Comparison of ENCODE assay signal across 12 cellular contexts in genomic region chr2:240455719-240456606, GRCh38. TPM values are rescaled to one million over a fixed set of nuclear protein-coding genes. Genes with fewer than 3 reads are reported as not detected.
DNase-seq lines count a peak whose midpoint lies in the region; ATAC-seq and TF ChIP-seq lines count a peak whose summit lies in the region.
"Had no signal": no experiment of that assay in that cellular context is flagged by ENCODE, and none has a peak within 500 bp of the region (broad histone marks: within the 10 kb centered on the region; RNA-seq: fewer than 3 reads in every experiment).

No MANE protein-coding gene starts in this region.

- TF ChIP-seq CTCF in upper lobe of right lung (IDR thresholded peaks at IDR 0.05) (no peak), ascending aorta (IDR thresholded peaks at IDR 0.05) (no peak)

- WGBS in esophagus, 2 donors = 23 to 26% methylated on average over 47 to 59 of the region's 59 CpGs
- no CpG with 5 or more reads among the region's 59 CpGs for WGBS in mesendoderm (ENCODE audit: extremely low coverage, insufficient coverage, low lambda C conversion rate)

- H4K8ac ChIP-seq in mesendoderm (ENCODE audit: low read depth, low read length) = no peak overlapping the region

- H3K56ac ChIP-seq in mesendoderm (ENCODE audit: low read length) = peak overlapping the region; percentile 56

- H3K79me2 ChIP-seq in mesendoderm (ENCODE audit: control insufficient read depth, insufficient read depth, low read length) = no peaks in the 10 kb centered on the region

- H3K27ac ChIP-seq in esophagus (ENCODE audit: low read depth in 2 of 2, low read length in 1 of 2) = peak overlapping the region; percentile 72 to 89
- H3K27ac ChIP-seq in mesendoderm (ENCODE audit: low read depth, low read length) = no peak overlapping the region
- no peak overlapping the region for H3K27ac ChIP-seq in upper lobe of right lung
- H3K27ac ChIP-seq in ascending aorta = peak overlapping the region in 1 of 2 donors; percentile 7
- H3K27ac ChIP-seq: brain microvascular endothelial cell had no signal

- H3K36me3 ChIP-seq in esophagus (ENCODE audit: control insufficient read depth in 2 of 2, insufficient read depth in 2 of 2, low read length in 1 of 2) (peaks cover 0 to 9% of the 10 kb centered on the region in 2 donors), mesendoderm (ENCODE audit: control insufficient read depth, insufficient read depth, low read length) (no peaks in the 10 kb centered on the region), upper lobe of right lung (no peaks in the 10 kb centered on the region), ascending aorta (peaks cover 1 to 8% of the 10 kb centered on the region in 2 donors)
- H3K36me3 ChIP-seq: brain microvascular endothelial cell had no signal

- H2BK5ac ChIP-seq in mesendoderm (ENCODE audit: low read length) = no peak overlapping the region

- H3K27me3 ChIP-seq in esophagus (ENCODE audit: control insufficient read depth in 1 of 2, insufficient read depth in 2 of 2, low read length in 2 of 2) = no peaks in the 10 kb centered on the region
- peaks cover 12% of the 10 kb centered on the region for H3K27me3 ChIP-seq in mesendoderm (ENCODE audit: insufficient read depth, low read length, poor library complexity)
- peaks cover 29% of the 10 kb centered on the region for H3K27me3 ChIP-seq in upper lobe of right lung
- no peaks in the 10 kb centered on the region for H3K27me3 ChIP-seq in ascending aorta

- DNase-seq in NCI-H2227 (lab: John Stamatoyannopoulos, UW; ENCODE audit: unreplicated experiment) = peak; percentile 31
- DNase-seq in NCI-H2227 treated with DMSO at 0.1 percent for 48 hours (lab: John Stamatoyannopoulos, UW) = no peak
- no peak for DNase-seq in mesendoderm
- no peak for DNase-seq in upper lobe of right lung
- DNase-seq in ascending aorta (ENCODE audit: low spot score in 2 of 2) = no peak
- DNase-seq in NCI-H526 treated with DMSO at 0.1 percent for 48 hours (lab: John Stamatoyannopoulos, UW) = no peak
- DNase-seq: activated CD4-positive, alpha-beta T cell treated with anti-CD3 and anti-CD28 coated beads, Interleukin-2, amount 10 ng/mL, durations not matched to agents 7 days and 5 days; brain microvascular endothelial cell; MM.1S; SW 1271 had no signal

- ATAC-seq in upper lobe of right lung (peak; percentile 25), HG03378 (IDR thresholded peaks at IDR 0.05; ENCODE audit: unreplicated experiment) (no peak)

- H4K5ac ChIP-seq in mesendoderm (ENCODE audit: low read length) = no peak overlapping the region

- no peak overlapping the region for H2AK5ac ChIP-seq in mesendoderm (ENCODE audit: low read length)

- peak overlapping the region; percentile 32 to 42 for H3K4me3 ChIP-seq in esophagus (ENCODE audit: low read depth in 1 of 2, low read length in 2 of 2)
- no peak overlapping the region for H3K4me3 ChIP-seq in mesendoderm (ENCODE audit: low read length)
- H3K4me3 ChIP-seq in upper lobe of right lung = no peak overlapping the region
- no peak overlapping the region for H3K4me3 ChIP-seq in ascending aorta

- no peak overlapping the region for H2BK15ac ChIP-seq in mesendoderm (replicated peaks; ENCODE audit: low read depth)

- H3K23ac ChIP-seq in mesendoderm (ENCODE audit: low read length) = no peak overlapping the region

- H2BK120ac ChIP-seq in mesendoderm (ENCODE audit: low read depth, low read length) = no peak overlapping the region

- peak overlapping the region; percentile 38 for H3K9ac ChIP-seq in mesendoderm (ENCODE audit: low read length)

- no peak overlapping the region for H3K4me2 ChIP-seq in mesendoderm (ENCODE audit: low read length)

- no peaks in the 10 kb centered on the region for H3K79me1 ChIP-seq in mesendoderm (ENCODE audit: low read length)

- H3K18ac ChIP-seq in mesendoderm (ENCODE audit: low read length) = peak overlapping the region; percentile 13

- H3K4me1 ChIP-seq in esophagus (ENCODE audit: control insufficient read depth in 2 of 2, insufficient read depth in 2 of 2, low read length in 1 of 2) (peaks cover 22 to 62% of the 10 kb centered on the region in 2 donors), mesendoderm (ENCODE audit: control insufficient read depth, low read depth, low read length) (peaks cover 11% of the 10 kb centered on the region), upper lobe of right lung (peaks cover 11% of the 10 kb centered on the region), ascending aorta (peaks cover 10 to 20% of the 10 kb centered on the region in 2 donors)

- H3K9me3 ChIP-seq in esophagus (ENCODE audit: control insufficient read depth in 2 of 2, insufficient read depth in 1 of 2, low read depth in 1 of 2, low read length in 1 of 2) (no peaks in the 10 kb centered on the region), upper lobe of right lung (no peaks in the 10 kb centered on the region), ascending aorta (no peaks in the 10 kb centered on the region)

- intact Hi-C loops in upper lobe of right lung (cut with DNase I) = no loop called here
- intact Hi-C loops in ascending aorta (cut with DNase I) = no loop called here

- H3K4ac ChIP-seq in mesendoderm (ENCODE audit: low read depth, low read length) = no peak overlapping the region

RNA-seq across cellular contexts. Expression of gene GPC1, which starts 20.5 kb away (rescaled TPM):
- polyA plus RNA-seq in esophagus = 10 to 100 TPM; 57.9 to 82.0 TPM
- 13.5 TPM for polyA plus RNA-seq in mesendoderm (2013, experiment 1 of 2)
- polyA plus RNA-seq in mesendoderm (2013, experiment 2 of 2) = 14.4 TPM
- total RNA-seq in upper lobe of right lung (24.8 TPM), ascending aorta (123 TPM)

Comparison
In these comparisons a context has a peak if more than half of its experiments do, and no peak if none do; other contexts are left out.
1. H3K27ac ChIP-seq: peak in esophagus (2 of 2); none in mesendoderm (single experiment) and upper lobe of right lung (single experiment).
2. H3K4me3 ChIP-seq: peak in esophagus (2 of 2); none in mesendoderm (single experiment), upper lobe of right lung (single experiment) and ascending aorta (0 of 2).